Comparison of ENCODE assay signal across 8 cellular contexts in the genomic region with DNA sequence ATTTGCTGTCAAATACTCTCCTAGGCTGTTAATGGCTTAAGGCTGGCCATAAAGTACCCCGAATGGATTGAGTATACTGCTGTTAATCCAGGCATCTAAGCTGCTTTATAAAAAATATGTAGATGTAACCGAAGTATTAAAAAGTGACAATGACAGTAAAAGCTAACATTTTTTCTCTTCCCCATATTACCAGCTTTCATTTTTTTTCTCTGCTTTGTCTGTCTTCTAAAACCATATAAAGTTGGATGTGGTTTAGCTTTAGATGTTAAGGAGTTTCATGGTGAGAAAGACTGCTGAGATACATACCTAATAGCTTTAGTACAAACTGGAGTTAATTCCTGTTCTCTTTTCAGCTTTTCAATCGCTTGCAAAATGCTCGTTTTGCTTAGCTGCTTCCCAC.
DNase-seq lines count a peak whose midpoint lies in the region; ATAC-seq and TF ChIP-seq lines count a peak whose summit lies in the region.

No MANE protein-coding gene starts in this region.

- no peaks in the 10 kb centered on the region for H3K27me3 ChIP-seq in rectal smooth muscle tissue (ENCODE audit: control insufficient read depth, insufficient read depth, low read length)

- H3K9ac ChIP-seq in rectal smooth muscle tissue (ENCODE audit: low read length), result peak overlapping the region; percentile 7

- H3K4me3 ChIP-seq in GM08714 (ENCODE audit: low read length) (peak overlapping the region; percentile 89), fibroblast of mammary gland (ENCODE audit: control insufficient read depth, low read depth, low read length) (peak overlapping the region; percentile 76), rectal smooth muscle tissue (ENCODE audit: low read length) (peak overlapping the region; percentile 91)

- peak overlapping the region; percentile 92 for H3K27ac ChIP-seq in rectal smooth muscle tissue (ENCODE audit: low read depth, low read length)

- TF ChIP-seq CTCF in fibroblast of mammary gland (conservative IDR thresholded peaks at IDR 0.05; ENCODE audit: control insufficient read depth, insufficient read depth, low read depth, low read length), result no peak

- no peak for TF ChIP-seq POLR2A in GM18505 (IDR thresholded peaks at IDR 0.05; ENCODE audit: borderline replicate concordance, extremely low read depth, insufficient read depth, insufficient read length)

- peaks cover 3% of the 10 kb centered on the region for H3K4me1 ChIP-seq in rectal smooth muscle tissue (ENCODE audit: control insufficient read depth, insufficient read depth, low read length)

- ATAC-seq in GM19455 (IDR thresholded peaks at IDR 0.05; ENCODE audit: unreplicated experiment) (no peak), GM18505 (IDR thresholded peaks at IDR 0.05; ENCODE audit: unreplicated experiment) (no peak)

- DNase-seq in RKO (ENCODE audit: low spot score) (peak; percentile 4), fibroblast of mammary gland (ENCODE audit: low read depth) (no peak), SKM-1 (lab: John Stamatoyannopoulos, UW; ENCODE audit: unreplicated experiment) (no peak), dedifferentiated amniotic fluid mesenchymal stem cell (ENCODE audit: extremely low spot score) (no peak)

- no peaks in the 10 kb centered on the region for H3K36me3 ChIP-seq in rectal smooth muscle tissue (ENCODE audit: control insufficient read depth, insufficient read depth, low read length)
